9 cellular contexts compared by ENCODE assay signal in genomic region chr4:15002659-15003440, GRCh38. TPM values are rescaled to one million over a fixed set of nuclear protein-coding genes. Genes with fewer than 3 reads are reported as not detected.
A peak's percentile ranks its signal among the peaks of the same experiment; 100 is the strongest.
DNase-seq lines count a peak whose midpoint lies in the region; ATAC-seq, FAIRE-seq and TF ChIP-seq lines count a peak whose summit lies in the region.
"Had no signal": no experiment of that assay in that cellular context is flagged by ENCODE, and none has a peak within 500 bp of the region (broad histone marks: within the 10 kb centered on the region; RNA-seq: fewer than 3 reads in every experiment).

No MANE protein-coding gene starts in this region.

- peaks cover 45% of the 10 kb centered on the region for H3K79me2 ChIP-seq in fibroblast of lung (ENCODE audit: control insufficient read depth, insufficient read depth, low read length)

- peak; percentile 16 for ATAC-seq in GM19467 (IDR thresholded peaks at IDR 0.05; ENCODE audit: unreplicated experiment)
- peak; percentile 42 to 45 for ATAC-seq in naive thymus-derived CD8-positive, alpha-beta T cell

- no peaks in the 10 kb centered on the region for H3K9me3 ChIP-seq in CD4-positive, alpha-beta memory T cell (ENCODE audit: control insufficient read depth in 1 of 2, low read length in 2 of 2)
- no peaks in the 10 kb centered on the region for H3K9me3 ChIP-seq in fibroblast of lung (ENCODE audit: control insufficient read depth, insufficient read depth, low read depth, low read length)

- POLR2A ChIA-PET in CD4-positive, alpha-beta memory T cell (lab: Charles Lee; ENCODE audit: partially characterized antibody) = interaction anchor here (0.8 to 2.7 kb wide), 16 partner anchors 8 to 1375 kb away, joined by 3 to 26 read pairs (median 5); partner anchors contain the start of genes BOD1L1, FAM200B and FBXL5
- POLR2A ChIA-PET in naive thymus-derived CD8-positive, alpha-beta T cell (lab: Charles Lee) = interaction anchor here (0.6 to 1.8 kb wide), 10 partner anchors 17 to 1349 kb away, joined by 3 to 17 read pairs (median 3); partner anchors contain the start of gene FBXL5

- H3K4me2 ChIP-seq in fibroblast of lung (ENCODE audit: extremely low read depth, insufficient read depth, low read length) = peak overlapping the region; percentile 79

- peaks cover 27% of the 10 kb centered on the region for H3K4me1 ChIP-seq in CD4-positive, alpha-beta memory T cell (ENCODE audit: insufficient read depth, low read length)
- H3K4me1 ChIP-seq in fibroblast of lung (ENCODE audit: control insufficient read depth, extremely low read depth, insufficient read depth, low read length) = peaks cover 3% of the 10 kb centered on the region

- H3K9ac ChIP-seq in fibroblast of lung (ENCODE audit: insufficient read depth, low read length) = peak overlapping the region; percentile 98

- intact Hi-C loops in CD4-positive, alpha-beta memory T cell (cut with micrococcal nuclease) = loop anchor here (1.0 to 5.0 kb wide), 5 partner anchors 652 to 1519 kb away; partner anchors contain the start of genes BOD1L1, FBXL5, RAB28 and TAPT1

- H4K20me1 ChIP-seq in fibroblast of lung (ENCODE audit: control insufficient read depth, extremely low read depth, insufficient read depth, low read length) = no peaks in the 10 kb centered on the region

- peak overlapping the region; percentile 89 to 98 (median 90) for H3K4me3 Mint-ChIP-seq in CD4-positive, alpha-beta memory T cell
- H3K4me3 Mint-ChIP-seq in naive thymus-derived CD8-positive, alpha-beta T cell = peak overlapping the region; percentile 85 to 96 (median 93)

- H3K9me3 Mint-ChIP-seq in CD4-positive, alpha-beta memory T cell = peaks cover 0 to 1% (median 0%) of the 10 kb centered on the region in 8 donors
- H3K9me3 Mint-ChIP-seq in naive thymus-derived CD8-positive, alpha-beta T cell = no peaks in the 10 kb centered on the region

- CTCF ChIA-PET in CD4-positive, alpha-beta memory T cell (lab: Charles Lee; ENCODE audit: partially characterized antibody) = no interaction called here

- peaks cover 16 to 34% (median 22%) of the 10 kb centered on the region in 4 donors for H3K4me1 Mint-ChIP-seq in CD4-positive, alpha-beta memory T cell
- H3K4me1 Mint-ChIP-seq in naive thymus-derived CD8-positive, alpha-beta T cell = peaks cover 11 to 28% (median 22%) of the 10 kb centered on the region in 4 donors

- peaks cover 3 to 20% of the 10 kb centered on the region in 2 donors for H3K36me3 Mint-ChIP-seq in CD4-positive, alpha-beta memory T cell
- peaks cover 0 to 5% (median 0%) of the 10 kb centered on the region in 3 donors for H3K36me3 Mint-ChIP-seq in naive thymus-derived CD8-positive, alpha-beta T cell

- H3K27me3 ChIP-seq in CD4-positive, alpha-beta memory T cell (ENCODE audit: insufficient read depth, low read length) = no peaks in the 10 kb centered on the region
- no peaks in the 10 kb centered on the region for H3K27me3 ChIP-seq in fibroblast of lung (ENCODE audit: control insufficient read depth, insufficient read depth, low read length)

- FAIRE-seq in RCC 7860 (lab: Jason Lieb, UNC) = no peak
- FAIRE-seq: islet of Langerhans had no signal

- H3K27ac Mint-ChIP-seq in CD4-positive, alpha-beta memory T cell = peak overlapping the region; percentile 96 to 99 (median 97)
- peak overlapping the region; percentile 90 to 99 (median 97) for H3K27ac Mint-ChIP-seq in naive thymus-derived CD8-positive, alpha-beta T cell

- H3K27me3 Mint-ChIP-seq in CD4-positive, alpha-beta memory T cell = no peaks in the 10 kb centered on the region
- no peaks in the 10 kb centered on the region for H3K27me3 Mint-ChIP-seq in naive thymus-derived CD8-positive, alpha-beta T cell

- TF ChIP-seq CTCF in fibroblast of lung (conservative IDR thresholded peaks at IDR 0.05 in 1 of 2, IDR thresholded peaks at IDR 0.05 in 1 of 2; ENCODE audit: low read depth in 1 of 2, low read length in 2 of 2) = no peak

- H2AFZ ChIP-seq in fibroblast of lung (ENCODE audit: low read length) = peak overlapping the region; percentile 12

- H3K4me3 ChIP-seq in CD4-positive, alpha-beta memory T cell (ENCODE audit: low read length in 2 of 2) = peak overlapping the region; percentile 6 to 96
- peak overlapping the region; percentile 52 to 91 (median 72) for H3K4me3 ChIP-seq in fibroblast of lung (replicated peaks in 1 of 4; ENCODE audit: control extremely low read depth in 1 of 4, insufficient read depth in 1 of 4, low read depth in 3 of 4, low read length in 4 of 4)

- DNase-seq in CD4-positive, alpha-beta memory T cell = peak; percentile 82 to 92 (median 86)
- peak; percentile 80 for DNase-seq in HK-2 (ENCODE audit: unreplicated experiment)
- DNase-seq in RCC 7860 (ENCODE audit: low spot score) = peak; percentile 71
- DNase-seq in activated T-helper 1 cell treated with anti-CD3 and anti-CD28 coated beads, Interleukin-2, amount 50 U/mL, for 16 hours (ENCODE audit: low read depth in 1 of 2, low spot score in 1 of 2) = peak; percentile 63 to 66
- DNase-seq in fibroblast of lung (ENCODE audit: low read depth in 2 of 2) = peak; percentile 89 to 90
- DNase-seq in naive thymus-derived CD8-positive, alpha-beta T cell = peak; percentile 72 to 93 (median 85)
- DNase-seq in stimulated activated naive CD4-positive, alpha-beta T cell (lab: John Stamatoyannopoulos, UW) = peak; percentile 77 to 85 (median 80)

- H3K36me3 ChIP-seq in CD4-positive, alpha-beta memory T cell (ENCODE audit: insufficient read depth, low read length) = no peaks in the 10 kb centered on the region
- H3K36me3 ChIP-seq in fibroblast of lung (ENCODE audit: control insufficient read depth, insufficient read depth, low read length) = no peaks in the 10 kb centered on the region

- peak overlapping the region; percentile 100 for H3K27ac ChIP-seq in CD4-positive, alpha-beta memory T cell (ENCODE audit: low read depth, low read length)
- H3K27ac ChIP-seq in fibroblast of lung (ENCODE audit: insufficient read depth, low read length) = peak overlapping the region; percentile 99

RNA-seq across cellular contexts. Expression of gene CPEB2, which starts 0.6 kb away (rescaled TPM):
- total RNA-seq in CD4-positive, alpha-beta memory T cell = 10 to 100 TPM; 15.7 to 16.9 TPM
- 1 to 10 TPM in 1 of 2 donors, under 1 TPM in 1; 0.71 to 2.3 TPM for polyA plus RNA-seq in CD4-positive, alpha-beta memory T cell
- 7.7 and 19.0 TPM in 2 replicates for total RNA-seq in fibroblast of lung
- 16.1 and 18.6 TPM in 2 replicates for polyA plus RNA-seq in fibroblast of lung
- polyA plus RNA-seq in fibroblast of lung (2012) = 11.8 and 14.6 TPM in 2 replicates
- 6.2 and 12.1 TPM in 2 replicates for polyA minus RNA-seq in fibroblast of lung (ENCODE audit: low replicate concordance)
- 10 to 100 TPM; 15.8 to 17.0 TPM for total RNA-seq in naive thymus-derived CD8-positive, alpha-beta T cell
- polyA plus RNA-seq in naive thymus-derived CD8-positive, alpha-beta T cell = 1 to 10 TPM in 1 of 3 donors, under 1 TPM in 2; 0.68 to 1.7 (median 0.91) TPM

Comparison
In these comparisons a context has a peak if more than half of its experiments do, and no peak if none do; other contexts are left out.
1. Peak in every context shown above with its lines: DNase-seq, ATAC-seq, H3K4me3 ChIP-seq and H3K27ac ChIP-seq.